ENCODE assay signal across 9 cellular contexts in genomic region chr20:25310268-25310920, GRCh38.
DNase-seq lines count a peak whose midpoint lies in the region; ATAC-seq and TF ChIP-seq lines count a peak whose summit lies in the region.
"Had no signal": no experiment of that assay in that cellular context is flagged by ENCODE, and none has a peak within 500 bp of the region (broad histone marks: within the 10 kb centered on the region; RNA-seq: fewer than 3 reads in every experiment).

No MANE protein-coding gene starts in this region.

- peak overlapping the region in 3 of 4 donors; percentile 0 to 24 (median 15) for H3K4me3 ChIP-seq in sigmoid colon

- TF ChIP-seq POLR2A in sigmoid colon (IDR thresholded peaks at IDR 0.05), result no peak

- H3K27me3 ChIP-seq in sigmoid colon, result no peaks in the 10 kb centered on the region
- H3K27me3 ChIP-seq: neutrophil had no signal

- H3K36me3 Mint-ChIP-seq in activated naive CD8-positive, alpha-beta T cell treated with anti-CD3 and anti-CD28 coated beads, Interleukin-2, amount 10 ng/mL, durations not matched to agents 7 days and 5 days, result peaks cover 8% of the 10 kb centered on the region

- H3K36me3 ChIP-seq in sigmoid colon, result peaks cover 0 to 17% (median 0%) of the 10 kb centered on the region in 4 donors

- peak overlapping the region; percentile 81 for H3K4me3 Mint-ChIP-seq in activated naive CD8-positive, alpha-beta T cell treated with anti-CD3 and anti-CD28 coated beads, Interleukin-2, amount 10 ng/mL, durations not matched to agents 7 days and 5 days

- WGBS in sigmoid colon, 2 donors, result 14 to 15% methylated on average over 6 of the region's 6 CpGs

- peak overlapping the region; percentile 73 to 82 (median 80) for H3K27ac ChIP-seq in sigmoid colon
- H3K27ac ChIP-seq: neutrophil had no signal

- TF ChIP-seq EP300 in sigmoid colon (IDR thresholded peaks at IDR 0.05), result no peak

- ATAC-seq in GM19463 (IDR thresholded peaks at IDR 0.05; ENCODE audit: unreplicated experiment) (peak; percentile 94), HG03558 (IDR thresholded peaks at IDR 0.05; ENCODE audit: extremely low read depth, unreplicated experiment) (peak; percentile 82), left ventricle myocardium superior (peak; percentile 83)
- peak; percentile 94 for ATAC-seq in activated naive CD8-positive, alpha-beta T cell treated with anti-CD3 and anti-CD28 coated beads, Interleukin-2, amount 10 ng/mL, durations not matched to agents 7 days and 5 days (ENCODE audit: low read depth)

- no peaks in the 10 kb centered on the region for H3K27me3 Mint-ChIP-seq in activated naive CD8-positive, alpha-beta T cell treated with anti-CD3 and anti-CD28 coated beads, Interleukin-2, amount 10 ng/mL, durations not matched to agents 7 days and 5 days

- no peaks in the 10 kb centered on the region for H3K9me3 ChIP-seq in sigmoid colon
- H3K9me3 ChIP-seq: neutrophil had no signal

- no peaks in the 10 kb centered on the region for H3K9me3 Mint-ChIP-seq in activated naive CD8-positive, alpha-beta T cell treated with anti-CD3 and anti-CD28 coated beads, Interleukin-2, amount 10 ng/mL, durations not matched to agents 7 days and 5 days

- peak; percentile 46 to 63 (median 56) for TF ChIP-seq CTCF in sigmoid colon (IDR thresholded peaks at IDR 0.05)

- POLR2A ChIA-PET in activated naive CD8-positive, alpha-beta T cell treated with anti-CD3 and anti-CD28 coated beads, Interleukin-2, amount 10 ng/mL, durations not matched to agents 7 days and 5 days (lab: Charles Lee), result no interaction called here

- peak; percentile 70 for DNase-seq in DMS153 treated with DMSO at 0.1 percent for 48 hours (lab: John Stamatoyannopoulos, UW; ENCODE audit: unreplicated experiment)
- DNase-seq in activated naive CD8-positive, alpha-beta T cell treated with anti-CD3 and anti-CD28 coated beads, Interleukin-2, amount 10 ng/mL, durations not matched to agents 7 days and 5 days, result peak; percentile 51
- peak; percentile 44 for DNase-seq in left ventricle myocardium superior
- peak; percentile 85 for DNase-seq in sigmoid colon
- DNase-seq in retina, result no peak

- H3K4me1 ChIP-seq in sigmoid colon, result peaks cover 0 to 31% (median 27%) of the 10 kb centered on the region in 4 donors

- intact Hi-C loops in left ventricle myocardium superior (cut with micrococcal nuclease) (no loop called here), sigmoid colon (cut with DNase I) (loop anchor here (2.0 kb wide), 1 partner anchor 80 kb away; the partner anchor contains the start of gene ABHD12)

- H3K27ac Mint-ChIP-seq in activated naive CD8-positive, alpha-beta T cell treated with anti-CD3 and anti-CD28 coated beads, Interleukin-2, amount 10 ng/mL, durations not matched to agents 7 days and 5 days, result peak overlapping the region; percentile 94

- H3K4me1 Mint-ChIP-seq in activated naive CD8-positive, alpha-beta T cell treated with anti-CD3 and anti-CD28 coated beads, Interleukin-2, amount 10 ng/mL, durations not matched to agents 7 days and 5 days, result peaks cover 19% of the 10 kb centered on the region

TF ChIP-seq in PFSK-1, 5 proteins besides CTCF, POLR2A, EP300 and RAD21:
- TF ChIP-seq POLR2AphosphoS5 (IDR thresholded peaks at IDR 0.05; ENCODE audit: low read depth, low read length), result peak; percentile 39; the same call in 1 of the 2 replicates
- peak; percentile 13; the same call in 1 of the 2 replicates for TF ChIP-seq TAF1 (IDR thresholded peaks at IDR 0.05; ENCODE audit: borderline replicate concordance, insufficient read depth, low read length)
- TF ChIP-seq SIN3A (IDR thresholded peaks at IDR 0.05; ENCODE audit: borderline replicate concordance, insufficient read depth, low read length), result peak; percentile 66; the same call in 1 of the 2 replicates
- TF ChIP-seq FOXP2 (optimal IDR thresholded peaks at IDR 0.05; ENCODE audit: borderline replicate concordance, extremely low read depth, extremely low read length, insufficient read depth), result peak; percentile 56
- TF ChIP-seq REST (IDR thresholded peaks at IDR 0.05; ENCODE audit: insufficient read depth in 1 of 2, low read depth in 2 of 2, low read length in 2 of 2), result no peak
